In genomic region chr16:46688657-46689491, GRCh38 we compare ENCODE assay signal across 1 cellular context.
TF ChIP-seq lines count a peak whose summit lies in the region.

TSS of gene VPS35 (minus strand) at chr16:46689178. CDS start at chr16:46689133, 45 bp downstream.

TF ChIP-seq in HepG2, 621 proteins besides CTCF, POLR2A, EP300 and RAD21 (continued from another document and continues in another):
- TF ChIP-seq ZXDC (CRISPR knock-in tag; IDR thresholded peaks at IDR 0.05): peak; percentile 71
- no peak for TF ChIP-seq TSC22D2 (CRISPR knock-in tag; IDR thresholded peaks at IDR 0.05; ENCODE audit: borderline replicate concordance)
- TF ChIP-seq MTF1 (CRISPR knock-in tag; IDR thresholded peaks at IDR 0.05): no peak
- TF ChIP-seq ZBTB8A (CRISPR knock-in tag; IDR thresholded peaks at IDR 0.05; ENCODE audit: borderline replicate concordance, low read depth): no peak; the same call in 1 of the 2 replicates
- no peak for TF ChIP-seq TCF7L2 (IDR thresholded peaks at IDR 0.05; ENCODE audit: low read depth, low read length)
- no peak; the same call in none of the 2 replicates for TF ChIP-seq ZNF792 (CRISPR knock-in tag; IDR thresholded peaks at IDR 0.05)
- TF ChIP-seq FOXJ3 (CRISPR knock-in tag; IDR thresholded peaks at IDR 0.05; ENCODE audit: borderline replicate concordance): peak; percentile 65; the same call in 1 of the 2 replicates
- TF ChIP-seq ZGPAT (CRISPR knock-in tag; IDR thresholded peaks at IDR 0.05): peak; percentile 78
- peak; percentile 79 for TF ChIP-seq CHD2 (IDR thresholded peaks at IDR 0.05; ENCODE audit: low read depth, low read length)
- TF ChIP-seq JDP2 (CRISPR knock-in tag; IDR thresholded peaks at IDR 0.05; ENCODE audit: borderline replicate concordance): no peak
- no peak for TF ChIP-seq ZFYVE20 (CRISPR knock-in tag; IDR thresholded peaks at IDR 0.05; ENCODE audit: borderline replicate concordance, low read depth)
- peak; percentile 33; the same call in 1 of the 2 replicates for TF ChIP-seq NR2F6 (IDR thresholded peaks at IDR 0.05)
- no peak; the same call in 1 of the 2 replicates for TF ChIP-seq NR2F6 (CRISPR knock-in tag; IDR thresholded peaks at IDR 0.05)
- TF ChIP-seq BATF2 (CRISPR knock-in tag; IDR thresholded peaks at IDR 0.05): no peak; the same call in 1 of the 2 replicates
- TF ChIP-seq ZNF83 (CRISPR knock-in tag; IDR thresholded peaks at IDR 0.05; ENCODE audit: borderline replicate concordance): no peak; the same call in none of the 2 replicates
- TF ChIP-seq ZNF256 (CRISPR knock-in tag; conservative IDR thresholded peaks at IDR 0.05): peak; percentile 88; the same call in 1 of the 2 replicates
- peak; percentile 83; the same call in 1 of the 2 replicates for TF ChIP-seq ZFP90 (CRISPR knock-in tag; IDR thresholded peaks at IDR 0.05; ENCODE audit: borderline replicate concordance)
- no peak for TF ChIP-seq NFATC3 (CRISPR knock-in tag; IDR thresholded peaks at IDR 0.05)
- no peak; the same call in none of the 2 replicates for TF ChIP-seq HOXA5 (CRISPR knock-in tag; IDR thresholded peaks at IDR 0.05)
- no peak for TF ChIP-seq RCOR2 (CRISPR knock-in tag; IDR thresholded peaks at IDR 0.05)
- TF ChIP-seq ZNF350 (CRISPR knock-in tag; IDR thresholded peaks at IDR 0.05; ENCODE audit: borderline replicate concordance, low read depth): peak; percentile 92; the same call in 1 of the 2 replicates
- TF ChIP-seq NFRKB (IDR thresholded peaks at IDR 0.05): no peak
- no peak for TF ChIP-seq SIN3B (IDR thresholded peaks at IDR 0.05; ENCODE audit: low read length)
- TF ChIP-seq ZNF674 (CRISPR knock-in tag; IDR thresholded peaks at IDR 0.05; ENCODE audit: low read depth): peak; percentile 58; the same call in 1 of the 2 replicates
- no peak for TF ChIP-seq HMGA1 (CRISPR knock-in tag; conservative IDR thresholded peaks at IDR 0.05)
- TF ChIP-seq JUND (CRISPR knock-in tag; IDR thresholded peaks at IDR 0.05): peak; percentile 52; the same call in 1 of the 2 replicates
- peak; percentile 53 for TF ChIP-seq HNRNPLL (IDR thresholded peaks at IDR 0.05; ENCODE audit: low read depth, low read length, poor library complexity, severe bottlenecking)
- peak; percentile 45 for TF ChIP-seq ZFP36L1 (CRISPR knock-in tag; IDR thresholded peaks at IDR 0.05)
- peak; percentile 63; the same call in 1 of the 2 replicates for TF ChIP-seq ZNF430 (CRISPR knock-in tag; IDR thresholded peaks at IDR 0.05)
- peak; percentile 96; the same call in 1 of the 2 replicates for TF ChIP-seq SRY (CRISPR knock-in tag; IDR thresholded peaks at IDR 0.05)
- TF ChIP-seq THAP7 (CRISPR knock-in tag; IDR thresholded peaks at IDR 0.05): peak; percentile 9; the same call in 1 of the 2 replicates
- peak; percentile 31; the same call in 1 of the 2 replicates for TF ChIP-seq ARID5B (CRISPR knock-in tag; IDR thresholded peaks at IDR 0.05)
- peak; percentile 40 for TF ChIP-seq GZF1 (CRISPR knock-in tag; IDR thresholded peaks at IDR 0.05)
- no peak for TF ChIP-seq KDM1A (CRISPR knock-in tag; IDR thresholded peaks at IDR 0.05)
- TF ChIP-seq E2F5 (CRISPR knock-in tag; conservative IDR thresholded peaks at IDR 0.05): no peak; the same call in 1 of the 2 replicates
- no peak for TF ChIP-seq HOMEZ (CRISPR knock-in tag; IDR thresholded peaks at IDR 0.05; ENCODE audit: low read depth)
- TF ChIP-seq CREB1 (IDR thresholded peaks at IDR 0.05): peak; percentile 81
- peak; percentile 62 for TF ChIP-seq CREB1 (CRISPR knock-in tag; IDR thresholded peaks at IDR 0.05)
- TF ChIP-seq ZNF713 (CRISPR knock-in tag; IDR thresholded peaks at IDR 0.05): peak; percentile 93; the same call in 1 of the 2 replicates
- no peak for TF ChIP-seq HNRNPH1 (optimal IDR thresholded peaks at IDR 0.05; ENCODE audit: low read depth, low read length)
- TF ChIP-seq NFYC (CRISPR knock-in tag; IDR thresholded peaks at IDR 0.05): no peak
- peak; percentile 45; the same call in 1 of the 2 replicates for TF ChIP-seq KDM4B (CRISPR knock-in tag; IDR thresholded peaks at IDR 0.05)
- no peak for TF ChIP-seq ZNF10 (CRISPR knock-in tag; IDR thresholded peaks at IDR 0.05; ENCODE audit: borderline replicate concordance, low read depth)
- no peak for TF ChIP-seq ONECUT2 (CRISPR knock-in tag; IDR thresholded peaks at IDR 0.05)
- TF ChIP-seq ZBTB21 (CRISPR knock-in tag; IDR thresholded peaks at IDR 0.05): no peak
- TF ChIP-seq JUNB (CRISPR knock-in tag; IDR thresholded peaks at IDR 0.05; ENCODE audit: borderline replicate concordance): no peak
- peak; percentile 83; the same call in 1 of the 2 replicates for TF ChIP-seq SATB2 (CRISPR knock-in tag; IDR thresholded peaks at IDR 0.05)
- no peak for TF ChIP-seq PHB2 (IDR thresholded peaks at IDR 0.05; ENCODE audit: partially characterized antibody)
- no peak for TF ChIP-seq AHR (CRISPR knock-in tag; IDR thresholded peaks at IDR 0.05)
- TF ChIP-seq USF2 (IDR thresholded peaks at IDR 0.05; ENCODE audit: low read depth, low read length): peak; percentile 85
- peak; percentile 98 for TF ChIP-seq USF2 (CRISPR knock-in tag; IDR thresholded peaks at IDR 0.05; ENCODE audit: borderline replicate concordance)
- peak; percentile 73 for TF ChIP-seq ZNF883 (CRISPR knock-in tag; IDR thresholded peaks at IDR 0.05; ENCODE audit: not compliant biosample characterization)
- TF ChIP-seq ZNF772 (CRISPR knock-in tag; IDR thresholded peaks at IDR 0.05): peak; percentile 66; the same call in 1 of the 2 replicates
- peak; percentile 63; the same call in 1 of the 2 replicates for TF ChIP-seq MYNN (CRISPR knock-in tag; IDR thresholded peaks at IDR 0.05; ENCODE audit: low read depth)
- TF ChIP-seq GTF3A (CRISPR knock-in tag; conservative IDR thresholded peaks at IDR 0.05): no peak
- peak; percentile 87 for TF ChIP-seq HIVEP1 (CRISPR knock-in tag; IDR thresholded peaks at IDR 0.05)
- no peak for TF ChIP-seq EZH2 (conservative IDR thresholded peaks at IDR 0.05; ENCODE audit: low read depth, low read length)
- no peak for TF ChIP-seq SP140L (CRISPR knock-in tag; IDR thresholded peaks at IDR 0.05; ENCODE audit: borderline replicate concordance)
